ENCODE assay signal across 9 cellular contexts in the genomic region with DNA sequence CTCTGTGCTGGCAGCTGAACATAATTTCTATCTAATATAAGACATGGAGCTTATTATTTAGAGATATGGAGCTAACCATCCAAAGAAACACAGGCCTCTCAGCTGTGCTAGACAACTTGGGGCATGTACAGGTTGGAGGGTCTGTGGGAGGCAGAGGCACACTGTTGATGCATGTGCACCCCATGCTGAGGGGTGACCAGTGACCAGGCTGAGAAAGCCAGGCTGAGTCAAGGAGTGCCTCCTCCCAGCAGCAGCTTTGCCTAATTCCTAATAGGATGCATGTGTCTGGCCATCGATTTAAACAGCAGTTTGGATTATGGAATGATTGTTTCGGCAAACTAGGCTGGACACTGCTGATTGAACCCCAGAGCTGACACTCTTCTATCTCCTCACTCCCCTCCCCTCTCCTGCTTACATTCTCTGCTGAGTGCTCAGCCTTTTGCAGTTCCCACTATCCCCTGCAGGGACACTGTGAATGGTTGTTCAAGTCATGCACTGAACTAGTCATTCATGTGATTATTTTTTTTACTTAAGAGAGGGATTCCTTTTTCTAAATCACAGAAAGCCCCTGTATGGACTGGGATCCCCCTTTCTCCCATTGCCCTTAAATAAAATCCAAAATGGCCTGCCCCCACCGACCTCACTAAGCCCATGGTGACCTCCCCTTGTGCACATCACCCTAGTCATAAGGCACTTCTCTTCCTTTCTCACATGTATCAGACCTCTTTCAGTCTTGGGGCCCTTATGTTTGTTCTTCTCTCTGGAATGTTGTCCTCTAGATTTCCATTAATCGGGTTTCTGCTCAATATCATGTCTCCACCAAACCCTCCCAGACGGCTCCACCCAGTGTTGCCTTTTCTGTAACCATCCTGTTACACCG.
DNase-seq lines count a peak whose midpoint lies in the region; ATAC-seq and TF ChIP-seq lines count a peak whose summit lies in the region.
"Had no signal": no experiment of that assay in that cellular context is flagged by ENCODE, and none has a peak within 500 bp of the region (broad histone marks: within the 10 kb centered on the region; RNA-seq: fewer than 3 reads in every experiment).

No MANE protein-coding gene starts in this region.

- H3K4me2 ChIP-seq in Karpas-422 (ENCODE audit: low read depth, low read length, poor library complexity, severe bottlenecking) = no peak overlapping the region

- ATAC-seq in left lobe of liver (peak; percentile 34), HG03432 (IDR thresholded peaks at IDR 0.05; ENCODE audit: unreplicated experiment) (no peak), GM21786 (IDR thresholded peaks at IDR 0.05; ENCODE audit: unreplicated experiment) (no peak)

- no peaks in the 10 kb centered on the region for H3K9me3 ChIP-seq in Karpas-422 (ENCODE audit: low read length)

- H3K36me3 ChIP-seq in Karpas-422 (ENCODE audit: insufficient read depth, low read length) = no peaks in the 10 kb centered on the region

- no peaks in the 10 kb centered on the region for H3K79me2 ChIP-seq in Karpas-422 (ENCODE audit: low read length)
- H3K79me2 ChIP-seq: parathyroid adenoma had no signal

- no peaks in the 10 kb centered on the region for H3K27me3 ChIP-seq in Karpas-422 (ENCODE audit: low read length)

- H3K27ac ChIP-seq in Karpas-422 (ENCODE audit: low read length) = no peak overlapping the region
- H3K27ac ChIP-seq: parathyroid adenoma had no signal

- in situ Hi-C loops in astrocyte of the spinal cord (cut with HindIII; ENCODE audit: low sequenced_read_pairs) = no loop called here

- DNase-seq in activated T-cell treated with anti-CD3 and anti-CD28 coated beads for 24 hours (ENCODE audit: low read depth) = peak; percentile 11
- DNase-seq in activated T-cell treated with anti-CD3 and anti-CD28 coated beads for 4 hours = no peak
- DNase-seq in Karpas-422 = peak; percentile 71
- DNase-seq in astrocyte of the spinal cord (ENCODE audit: low read depth, low spot score) = peak; percentile 20
- no peak for DNase-seq in left lobe of liver (ENCODE audit: low spot score)
- no peak for DNase-seq in effector CD8-positive, alpha-beta T cell (lab: John Stamatoyannopoulos, UW)

- peak; percentile 66 for TF ChIP-seq CTCF in astrocyte of the spinal cord (IDR thresholded peaks at IDR 0.05; ENCODE audit: low read depth, low read length)

- H4K20me1 ChIP-seq in Karpas-422 (ENCODE audit: insufficient read depth, low read depth, low read length) = no peaks in the 10 kb centered on the region

- no peaks in the 10 kb centered on the region for H3K4me1 ChIP-seq in Karpas-422 (ENCODE audit: low read length)
- H3K4me1 ChIP-seq: parathyroid adenoma had no signal

- no peak overlapping the region for H3K9ac ChIP-seq in Karpas-422 (ENCODE audit: low read length)
- H3K9ac ChIP-seq: parathyroid adenoma had no signal

- H3K4me3 ChIP-seq in Karpas-422 (ENCODE audit: low read length) (no peak overlapping the region), astrocyte of the spinal cord (ENCODE audit: low read depth, low read length) (no peak overlapping the region)

- no peaks in the 10 kb centered on the region for H3K9me2 ChIP-seq in Karpas-422 (replicated peaks; ENCODE audit: insufficient read depth, low read length)

- H2AFZ ChIP-seq in Karpas-422 (ENCODE audit: low read length) = no peak overlapping the region
- H2AFZ ChIP-seq: parathyroid adenoma had no signal

Comparison
In these comparisons a context has a peak if more than half of its experiments do, and no peak if none do; other contexts are left out.
1. DNase-seq: peak in activated T-cell treated with anti-CD3 and anti-CD28 coated beads for 24 hours (single experiment), Karpas-422 (single experiment) and astrocyte of the spinal cord (single experiment); none in activated T-cell treated with anti-CD3 and anti-CD28 coated beads for 4 hours (single experiment), left lobe of liver (single experiment) and effector CD8-positive, alpha-beta T cell (single experiment).